In the genomic region with DNA sequence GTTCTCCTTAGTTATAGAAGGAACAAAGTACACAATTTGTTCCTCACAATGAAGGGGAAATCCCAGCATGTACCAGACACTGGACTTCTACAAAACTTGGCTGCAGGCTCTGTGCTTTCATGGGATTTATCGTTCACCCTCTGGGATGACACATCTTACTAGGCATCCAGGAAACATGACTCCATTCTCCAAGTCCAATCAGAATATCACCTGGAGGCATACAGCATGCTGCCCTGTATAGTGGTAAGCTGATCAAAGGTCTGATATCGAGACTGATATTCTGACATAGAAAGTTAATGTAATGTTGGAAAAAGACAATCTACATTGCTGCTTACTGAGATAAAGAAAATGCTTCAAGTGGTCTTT, we compare ENCODE assay signal across 16 cellular contexts. TPM values are rescaled to one million over a fixed set of nuclear protein-coding genes. Genes with fewer than 3 reads are reported as not detected.
DNase-seq lines count a peak whose midpoint lies in the region; ATAC-seq, FAIRE-seq and TF ChIP-seq lines count a peak whose summit lies in the region.
"Had no signal": no experiment of that assay in that cellular context is flagged by ENCODE, and none has a peak within 500 bp of the region (broad histone marks: within the 10 kb centered on the region; RNA-seq: fewer than 3 reads in every experiment).

No MANE protein-coding gene starts in this region.

- CTCF ChIA-PET in CD4-positive, alpha-beta T cell (lab: Charles Lee): no interaction called here

- ATAC-seq in body of pancreas (peak; percentile 84), left colon (peak; percentile 69), lower lobe of right lung (no peak)
- no peak for ATAC-seq in stimulated activated naive B cell treated with anti-CD40 and anti-IgM and Interleukin-4, amounts not matched to agents 10 μg/mL and 1 μg/mL and 100 μg/mL, for 72 hours (replicated peaks)
- no peak for ATAC-seq in CD4-positive, alpha-beta T cell (ENCODE audit: poor library complexity)

- no peaks in the 10 kb centered on the region for H3K9me3 ChIP-seq in body of pancreas
- no peaks in the 10 kb centered on the region for H3K9me3 ChIP-seq in lower lobe of right lung
- H3K9me3 ChIP-seq in CD4-positive, alpha-beta T cell (ENCODE audit: control insufficient read depth, low read length): no peaks in the 10 kb centered on the region
- H3K9me3 ChIP-seq: BLaER1, spleen had no signal

- no peaks in the 10 kb centered on the region for H3K36me3 ChIP-seq in body of pancreas (replicated peaks in 1 of 2; ENCODE audit: insufficient read depth in 1 of 2, low read depth in 2 of 2)
- peaks cover 13% of the 10 kb centered on the region for H3K36me3 ChIP-seq in lower lobe of right lung
- H3K36me3 ChIP-seq: BLaER1 had no signal

- intact Hi-C loops in body of pancreas (cut with DNase I): no loop called here
- intact Hi-C loops in left colon (cut with DNase I, micrococcal nuclease): no loop called here
- intact Hi-C loops in lower lobe of right lung (cut with DNase I): no loop called here
- intact Hi-C loops in CD4-positive, alpha-beta T cell (cut with DNase I, micrococcal nuclease): loop anchor here (10.0 kb wide), 1 partner anchor 1025 kb away; a partner anchor contains a TSS

- TF ChIP-seq POLR2A in body of pancreas (IDR thresholded peaks at IDR 0.05): no peak

- H3K27ac ChIP-seq in body of pancreas (peak overlapping the region in 2 of 4 donors; percentile 30 to 37), lower lobe of right lung (no peak overlapping the region)
- no peak overlapping the region for H3K27ac ChIP-seq in CD4-positive, alpha-beta T cell (ENCODE audit: low read depth, low read length)
- H3K27ac ChIP-seq: BLaER1, spleen had no signal

- peaks cover 0 to 2% of the 10 kb centered on the region in 2 donors for H3K36me3 Mint-ChIP-seq in stimulated activated naive B cell treated with anti-CD40 and anti-IgM and Interleukin-4, amounts not matched to agents 10 μg/mL and 1 μg/mL and 100 μg/mL, for 72 hours
- H3K36me3 Mint-ChIP-seq in CD4-positive, alpha-beta T cell (ENCODE audit: low read depth): peaks cover 7% of the 10 kb centered on the region
- H3K36me3 Mint-ChIP-seq: natural killer cell had no signal

- TF ChIP-seq CTCF in body of pancreas (IDR thresholded peaks at IDR 0.05) (no peak), lower lobe of right lung (IDR thresholded peaks at IDR 0.05) (no peak)
- no peak for TF ChIP-seq CTCF in CD4-positive, alpha-beta T cell (IDR thresholded peaks at IDR 0.05)

- H3K4me3 Mint-ChIP-seq in stimulated activated naive B cell treated with anti-CD40 and anti-IgM and Interleukin-4, amounts not matched to agents 10 μg/mL and 1 μg/mL and 100 μg/mL, for 72 hours: no peak overlapping the region
- no peak overlapping the region for H3K4me3 Mint-ChIP-seq in CD4-positive, alpha-beta T cell
- H3K4me3 Mint-ChIP-seq: activated CD4-positive, alpha-beta memory T cell treated with anti-CD3 and anti-CD28 coated beads, Interleukin-2, amount 10 ng/mL, durations not matched to agents 7 days and 5 days; natural killer cell had no signal

- peaks cover 6 to 12% of the 10 kb centered on the region in 2 donors for H3K4me1 Mint-ChIP-seq in stimulated activated naive B cell treated with anti-CD40 and anti-IgM and Interleukin-4, amounts not matched to agents 10 μg/mL and 1 μg/mL and 100 μg/mL, for 72 hours
- peaks cover 4% of the 10 kb centered on the region for H3K4me1 Mint-ChIP-seq in CD4-positive, alpha-beta T cell (ENCODE audit: low read depth)
- H3K4me1 Mint-ChIP-seq: natural killer cell had no signal

- H3K27me3 ChIP-seq in body of pancreas (no peaks in the 10 kb centered on the region), lower lobe of right lung (ENCODE audit: low read depth) (no peaks in the 10 kb centered on the region)
- no peaks in the 10 kb centered on the region for H3K27me3 ChIP-seq in CD4-positive, alpha-beta T cell (ENCODE audit: control insufficient read depth, insufficient read depth, low read length)
- H3K27me3 ChIP-seq: BLaER1, spleen had no signal

- DNase-seq in AG08396 (ENCODE audit: low spot score) (peak; percentile 25), HPDE6-E6E7 (ENCODE audit: extremely low spot score) (peak; percentile 64), body of pancreas (peak in 1 of 4 donors; percentile 34), left colon (no peak), lower lobe of right lung (no peak), urothelium cell line (ENCODE audit: low spot score) (no peak)
- DNase-seq in stimulated activated naive B cell treated with anti-CD40 and anti-IgM and Interleukin-4, amounts not matched to agents 10 μg/mL and 1 μg/mL and 100 μg/mL, for 72 hours: no peak
- DNase-seq in CD4-positive, alpha-beta T cell: no peak
- DNase-seq: activated CD4-positive, alpha-beta memory T cell treated with anti-CD3 and anti-CD28 coated beads, Interleukin-2, amount 10 ng/mL, durations not matched to agents 7 days and 5 days; activated naive CD4-positive, alpha-beta T cell treated with Interleukin-2 at 50 U/mL for 16 hours; effector memory CD4-positive, alpha-beta T cell; H7; natural killer cell; spleen; SW 1271 had no signal

- POLR2A ChIA-PET in CD4-positive, alpha-beta T cell (lab: Charles Lee): no interaction called here

- H3K27ac Mint-ChIP-seq in stimulated activated naive B cell treated with anti-CD40 and anti-IgM and Interleukin-4, amounts not matched to agents 10 μg/mL and 1 μg/mL and 100 μg/mL, for 72 hours: no peak overlapping the region
- no peak overlapping the region for H3K27ac Mint-ChIP-seq in CD4-positive, alpha-beta T cell
- H3K27ac Mint-ChIP-seq: activated CD4-positive, alpha-beta memory T cell treated with anti-CD3 and anti-CD28 coated beads, Interleukin-2, amount 10 ng/mL, durations not matched to agents 7 days and 5 days; natural killer cell had no signal

- no peaks in the 10 kb centered on the region for H3K9me3 Mint-ChIP-seq in stimulated activated naive B cell treated with anti-CD40 and anti-IgM and Interleukin-4, amounts not matched to agents 10 μg/mL and 1 μg/mL and 100 μg/mL, for 72 hours
- no peaks in the 10 kb centered on the region for H3K9me3 Mint-ChIP-seq in CD4-positive, alpha-beta T cell
- H3K9me3 Mint-ChIP-seq: activated CD4-positive, alpha-beta memory T cell treated with anti-CD3 and anti-CD28 coated beads, Interleukin-2, amount 10 ng/mL, durations not matched to agents 7 days and 5 days; natural killer cell had no signal

- 52 to 58% methylated on average over 2 of the region's 2 CpGs for WGBS in body of pancreas, 2 donors

- peaks cover 4% of the 10 kb centered on the region for H3K4me1 ChIP-seq in body of pancreas
- H3K4me1 ChIP-seq in lower lobe of right lung: peaks cover 6% of the 10 kb centered on the region
- H3K4me1 ChIP-seq: BLaER1 had no signal

- H3K4me3 ChIP-seq in body of pancreas (no peak overlapping the region), lower lobe of right lung (no peak overlapping the region)
- H3K4me3 ChIP-seq: BLaER1, spleen had no signal

- FAIRE-seq in urothelium cell line (lab: Jason Lieb, UNC): no peak

- no peaks in the 10 kb centered on the region for H3K27me3 Mint-ChIP-seq in stimulated activated naive B cell treated with anti-CD40 and anti-IgM and Interleukin-4, amounts not matched to agents 10 μg/mL and 1 μg/mL and 100 μg/mL, for 72 hours
- no peaks in the 10 kb centered on the region for H3K27me3 Mint-ChIP-seq in CD4-positive, alpha-beta T cell
- H3K27me3 Mint-ChIP-seq: activated CD4-positive, alpha-beta memory T cell treated with anti-CD3 and anti-CD28 coated beads, Interleukin-2, amount 10 ng/mL, durations not matched to agents 7 days and 5 days had no signal

RNA-seq across cellular contexts. Expression of a gene that starts 6.7 kb away (rescaled TPM):
- total RNA-seq in body of pancreas (1 to 10 TPM; 4.3 to 5.4 TPM), left colon (1 to 10 TPM; 2.8 to 3.3 TPM), lower lobe of right lung (3.9 TPM)
- 1 to 10 TPM; 2.8 to 3.0 TPM for total RNA-seq in CD4-positive, alpha-beta T cell

RNA-seq across cellular contexts. Expression of a gene that starts 6.8 kb away (rescaled TPM):
- total RNA-seq in body of pancreas: 10 to 100 TPM; 50.1 to 61.0 TPM
- total RNA-seq in left colon: 10 to 100 TPM; 36.8 to 46.7 TPM
- 34.9 TPM for total RNA-seq in lower lobe of right lung
- total RNA-seq in CD4-positive, alpha-beta T cell: 10 to 100 TPM; 22.6 to 25.3 TPM

Comparison
In these comparisons a context has a peak if more than half of its experiments do, and no peak if none do; other contexts are left out.
1. DNase-seq: peak in AG08396 (single experiment) and HPDE6-E6E7 (single experiment); none in left colon (0 of 2), stimulated activated naive B cell treated with anti-CD40 and anti-IgM and Interleukin-4, amounts not matched to agents 10 μg/mL and 1 μg/mL and 100 μg/mL, for 72 hours (single experiment), lower lobe of right lung (single experiment), CD4-positive, alpha-beta T cell (0 of 10) and urothelium cell line (single experiment).
2. ATAC-seq: peak in body of pancreas (single experiment) and left colon (single experiment); none in stimulated activated naive B cell treated with anti-CD40 and anti-IgM and Interleukin-4, amounts not matched to agents 10 μg/mL and 1 μg/mL and 100 μg/mL, for 72 hours (0 of 2), lower lobe of right lung (0 of 2) and CD4-positive, alpha-beta T cell (single experiment).
3. intact Hi-C loops: an anchor here in CD4-positive, alpha-beta T cell (10.0 kb wide); none called in body of pancreas, left colon and lower lobe of right lung.